ENCODE assay signal across 8 cellular contexts in the genomic region with DNA sequence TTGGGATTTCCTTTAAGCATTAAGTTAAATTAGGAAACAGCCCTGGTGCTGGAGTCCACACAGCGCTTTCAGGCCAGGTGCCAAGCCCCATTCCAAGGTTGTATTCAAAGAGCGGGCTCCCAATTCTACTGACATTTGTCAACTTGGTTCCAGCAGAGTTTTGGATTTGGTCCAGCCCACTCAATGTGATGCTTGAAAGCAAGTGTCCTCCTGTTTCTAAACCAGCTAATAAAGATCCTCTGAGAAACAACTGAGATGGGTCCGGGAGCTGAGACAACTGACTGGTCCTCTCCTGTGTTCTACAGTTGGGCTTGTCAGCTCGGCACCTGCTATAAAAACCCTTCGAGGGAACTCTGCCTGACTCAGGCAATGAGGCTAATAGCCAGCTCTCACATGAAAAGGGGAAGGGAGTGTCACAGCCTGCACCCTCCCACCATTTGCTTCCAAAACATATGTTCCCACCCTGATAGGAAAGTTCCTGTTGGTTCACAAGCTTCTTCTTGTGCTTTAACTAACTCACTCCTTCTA. TPM values are rescaled to one million over a fixed set of nuclear protein-coding genes. Genes with fewer than 3 reads are reported as not detected.
DNase-seq lines count a peak whose midpoint lies in the region; ATAC-seq and TF ChIP-seq lines count a peak whose summit lies in the region.

No MANE protein-coding gene starts in this region.

- peak overlapping the region; percentile 47 for H3K27ac ChIP-seq in psoas muscle

- H3K36me3 ChIP-seq in psoas muscle (ENCODE audit: insufficient read depth in 1 of 2, low read depth in 1 of 2), result no peaks in the 10 kb centered on the region

- peak; percentile 9 for DNase-seq in NCI-H187 treated with DMSO at 0.1 percent for 48 hours (lab: John Stamatoyannopoulos, UW)
- no peak for DNase-seq in NCI-H187 (lab: John Stamatoyannopoulos, UW)
- DNase-seq in NCI-H524 (lab: John Stamatoyannopoulos, UW), result peak; percentile 55 to 75
- peak; percentile 33 for DNase-seq in dermis blood vessel endothelial cell
- DNase-seq in psoas muscle, result peak; percentile 23 to 59
- no peak for DNase-seq in activated naive CD4-positive, alpha-beta T cell (lab: John Stamatoyannopoulos, UW)

- no peak overlapping the region for H3K4me3 ChIP-seq in psoas muscle

- peak; percentile 40 to 78 (median 72) for ATAC-seq in psoas muscle
- ATAC-seq in GM21825 (IDR thresholded peaks at IDR 0.05; ENCODE audit: unreplicated experiment), result no peak
- no peak for ATAC-seq in HG03432 (IDR thresholded peaks at IDR 0.05; ENCODE audit: unreplicated experiment)

- TF ChIP-seq CTCF in psoas muscle (IDR thresholded peaks at IDR 0.05), result no peak

- H3K4me1 ChIP-seq in psoas muscle, result peaks cover 23% of the 10 kb centered on the region

- no peaks in the 10 kb centered on the region for H3K9me3 ChIP-seq in psoas muscle

- intact Hi-C loops in psoas muscle (cut with DNase I), result no loop called here

- no peaks in the 10 kb centered on the region for H3K27me3 ChIP-seq in psoas muscle (ENCODE audit: insufficient read depth in 3 of 3, low read length in 2 of 3)

- WGBS in psoas muscle, 3 donors, result 1 to 4% (median 4%) methylated on average over 5 of the region's 5 CpGs

RNA-seq across cellular contexts. Expression of a gene that starts 11.4 kb away (rescaled TPM):
- total RNA-seq in dermis blood vessel endothelial cell (17.5 and 20.4 TPM in 2 replicates), psoas muscle (10 to 100 TPM; 10.6 to 16.6 (median 14.2) TPM)
- 1 to 10 TPM; 2.8 to 7.6 (median 5.4) TPM for polyA plus RNA-seq in psoas muscle

Comparison
In these comparisons a context has a peak if more than half of its experiments do, and no peak if none do; other contexts are left out.
1. DNase-seq: peak in NCI-H187 treated with DMSO at 0.1 percent for 48 hours (single experiment), NCI-H524 (2 of 2), dermis blood vessel endothelial cell (single experiment) and psoas muscle (2 of 2); none in NCI-H187 (0 of 2) and activated naive CD4-positive, alpha-beta T cell (0 of 4).
2. ATAC-seq: peak in psoas muscle (4 of 4); none in GM21825 (single experiment) and HG03432 (single experiment).